Comparison of ENCODE assay signal across 8 cellular contexts in the genomic region with DNA sequence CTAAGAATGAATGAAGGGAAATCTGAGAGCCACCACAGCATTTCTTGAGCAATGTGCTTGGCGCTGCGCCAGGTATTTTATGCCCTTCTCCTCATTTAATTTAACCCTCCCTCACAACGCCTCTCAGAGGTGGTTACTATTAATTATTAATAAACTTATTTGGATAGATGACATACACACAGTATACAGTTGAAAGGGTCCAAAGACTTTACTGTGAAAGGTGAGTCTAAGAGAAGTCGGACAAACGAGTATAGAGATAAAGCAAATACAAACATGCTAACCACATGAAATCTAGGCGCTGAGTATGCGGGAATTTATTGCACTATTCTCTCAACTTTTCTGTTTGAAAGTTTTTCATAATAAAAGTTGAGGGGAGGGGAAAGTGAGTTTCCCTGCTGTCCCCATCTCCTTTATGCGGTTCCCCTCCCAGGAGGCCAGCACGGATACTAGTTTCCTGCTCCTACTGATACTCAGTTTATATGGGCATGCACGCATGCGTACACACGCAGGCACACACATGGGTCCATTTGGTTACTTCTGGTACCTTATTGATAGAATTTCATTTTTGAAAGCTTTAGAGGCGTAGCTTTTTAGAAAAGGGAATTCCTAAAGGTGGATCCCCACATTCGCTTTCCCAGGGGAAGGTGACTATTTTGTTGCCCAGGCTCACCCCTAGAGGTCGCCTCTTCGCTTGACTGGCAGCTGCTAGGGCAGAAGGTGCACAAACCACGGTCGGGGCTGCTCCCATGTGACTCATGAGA. TPM values are rescaled to one million over a fixed set of nuclear protein-coding genes. Genes with fewer than 3 reads are reported as not detected.
DNase-seq lines count a peak whose midpoint lies in the region; ATAC-seq lines count a peak whose summit lies in the region.

No MANE protein-coding gene starts in this region.

- DNase-seq in NCI-H526 (lab: John Stamatoyannopoulos, UW) (peak; percentile 41 to 69), medulla oblongata (ENCODE audit: extremely low spot score) (peak; percentile 82)
- DNase-seq in activated CD4-positive, alpha-beta memory T cell treated with anti-CD3 and anti-CD28 coated beads for 36 hours, result peak; percentile 90
- DNase-seq in stimulated activated CD8-positive, alpha-beta memory T cell treated with anti-CD3 and anti-CD28 coated beads, Interleukin-12 subunit alpha, Interleukin-12 subunit beta, amount 100 ng/mL, for 24 hours (ENCODE audit: extremely low read depth), result peak; percentile 57

- no peaks in the 10 kb centered on the region for H3K79me2 ChIP-seq in ACC112 (ENCODE audit: control insufficient read depth, insufficient read depth, low read length, unreplicated experiment)

- CTCF ChIA-PET in activated CD4-positive, alpha-beta memory T cell treated with anti-CD3 and anti-CD28 coated beads for 36 hours (lab: Charles Lee), result interaction anchor here (0.8 to 2.2 kb wide), 27 partner anchors 10 to 249 kb away, joined by 3 to 21 read pairs (median 5); a partner anchor contains a TSS

- H3K27ac ChIP-seq in ACC112 (ENCODE audit: low read depth, low read length) (0 out of 2 replicates have a peak overlapping the region, but pooled peaks have one; percentile 1), duodenal mucosa (ENCODE audit: low read depth, low read length) (no peak overlapping the region)

- POLR2A ChIA-PET in activated CD4-positive, alpha-beta memory T cell treated with anti-CD3 and anti-CD28 coated beads for 36 hours (lab: Charles Lee), result interaction anchor here (0.6 to 1.3 kb wide), 3 partner anchors 23 to 157 kb away, joined by 3 to 5 read pairs (median 4); a partner anchor contains a TSS

- peak overlapping the region; percentile 15 to 23 for H3K9ac ChIP-seq in duodenal mucosa (ENCODE audit: low read depth in 1 of 2, low read length in 2 of 2)

- H3K4me3 Mint-ChIP-seq in activated CD4-positive, alpha-beta memory T cell treated with anti-CD3 and anti-CD28 coated beads for 36 hours, result no peak overlapping the region

- H3K27ac Mint-ChIP-seq in activated CD4-positive, alpha-beta memory T cell treated with anti-CD3 and anti-CD28 coated beads for 36 hours, result peak overlapping the region; percentile 54

- peak overlapping the region; percentile 61 for H3K4me3 ChIP-seq in ACC112 (ENCODE audit: low read depth, low read length)
- H3K4me3 ChIP-seq in duodenal mucosa (ENCODE audit: low read depth in 1 of 2, low read length in 2 of 2), result peak overlapping the region; percentile 50 to 55

- H3K36me3 Mint-ChIP-seq in activated CD4-positive, alpha-beta memory T cell treated with anti-CD3 and anti-CD28 coated beads for 36 hours, result no peaks in the 10 kb centered on the region

- H3K27me3 ChIP-seq in ACC112 (ENCODE audit: insufficient read depth, low read length) (no peaks in the 10 kb centered on the region), duodenal mucosa (ENCODE audit: control insufficient read depth in 1 of 2, insufficient read depth in 2 of 2, low read length in 2 of 2) (no peaks in the 10 kb centered on the region)

- no peaks in the 10 kb centered on the region for H3K9me3 Mint-ChIP-seq in activated CD4-positive, alpha-beta memory T cell treated with anti-CD3 and anti-CD28 coated beads for 36 hours

- intact Hi-C loops in activated CD4-positive, alpha-beta memory T cell treated with anti-CD3 and anti-CD28 coated beads for 36 hours (cut with micrococcal nuclease), result loop anchor here (1.0 to 5.0 kb wide), 6 partner anchors 8 to 169 kb away; a partner anchor contains a TSS

- H3K27me3 Mint-ChIP-seq in activated CD4-positive, alpha-beta memory T cell treated with anti-CD3 and anti-CD28 coated beads for 36 hours, result no peaks in the 10 kb centered on the region

- H3K4me1 ChIP-seq in ACC112 (ENCODE audit: control insufficient read depth, insufficient read depth, low read length, unreplicated experiment), result peaks cover 13% of the 10 kb centered on the region
- H3K4me1 ChIP-seq in duodenal mucosa (ENCODE audit: control insufficient read depth in 1 of 2, insufficient read depth in 2 of 2, low read length in 2 of 2), result peaks cover 4 to 13% of the 10 kb centered on the region in 2 donors

- H3K9me3 ChIP-seq in duodenal mucosa (ENCODE audit: control insufficient read depth in 1 of 2, low read length in 2 of 2), result no peaks in the 10 kb centered on the region

- peak overlapping the region; percentile 56 for H2AFZ ChIP-seq in ACC112 (ENCODE audit: low read length, unreplicated experiment)

- H3K4me1 Mint-ChIP-seq in activated CD4-positive, alpha-beta memory T cell treated with anti-CD3 and anti-CD28 coated beads for 36 hours (ENCODE audit: low read depth), result peaks cover 17% of the 10 kb centered on the region

- H3K36me3 ChIP-seq in ACC112 (ENCODE audit: insufficient read depth, low read length), result no peaks in the 10 kb centered on the region
- no peaks in the 10 kb centered on the region for H3K36me3 ChIP-seq in duodenal mucosa (ENCODE audit: control insufficient read depth in 1 of 2, insufficient read depth in 2 of 2, low read length in 2 of 2)

- ATAC-seq in GM18502 (IDR thresholded peaks at IDR 0.05; ENCODE audit: poor library complexity, unreplicated experiment) (peak; percentile 96), HG03103 (IDR thresholded peaks at IDR 0.05; ENCODE audit: low read depth, unreplicated experiment) (peak; percentile 88)

RNA-seq across cellular contexts. Expression of a gene that starts 28.5 kb away (rescaled TPM):
- 1 to 10 TPM; 8.0 to 8.6 TPM for total RNA-seq in activated CD4-positive, alpha-beta memory T cell treated with anti-CD3 and anti-CD28 coated beads for 36 hours

RNA-seq across cellular contexts. Expression of a gene that starts 29.7 kb away (rescaled TPM):
- 10 to 100 TPM; 55.6 to 56.3 TPM for total RNA-seq in activated CD4-positive, alpha-beta memory T cell treated with anti-CD3 and anti-CD28 coated beads for 36 hours
